ENCODE assay signal across 9 cellular contexts in the genomic region with DNA sequence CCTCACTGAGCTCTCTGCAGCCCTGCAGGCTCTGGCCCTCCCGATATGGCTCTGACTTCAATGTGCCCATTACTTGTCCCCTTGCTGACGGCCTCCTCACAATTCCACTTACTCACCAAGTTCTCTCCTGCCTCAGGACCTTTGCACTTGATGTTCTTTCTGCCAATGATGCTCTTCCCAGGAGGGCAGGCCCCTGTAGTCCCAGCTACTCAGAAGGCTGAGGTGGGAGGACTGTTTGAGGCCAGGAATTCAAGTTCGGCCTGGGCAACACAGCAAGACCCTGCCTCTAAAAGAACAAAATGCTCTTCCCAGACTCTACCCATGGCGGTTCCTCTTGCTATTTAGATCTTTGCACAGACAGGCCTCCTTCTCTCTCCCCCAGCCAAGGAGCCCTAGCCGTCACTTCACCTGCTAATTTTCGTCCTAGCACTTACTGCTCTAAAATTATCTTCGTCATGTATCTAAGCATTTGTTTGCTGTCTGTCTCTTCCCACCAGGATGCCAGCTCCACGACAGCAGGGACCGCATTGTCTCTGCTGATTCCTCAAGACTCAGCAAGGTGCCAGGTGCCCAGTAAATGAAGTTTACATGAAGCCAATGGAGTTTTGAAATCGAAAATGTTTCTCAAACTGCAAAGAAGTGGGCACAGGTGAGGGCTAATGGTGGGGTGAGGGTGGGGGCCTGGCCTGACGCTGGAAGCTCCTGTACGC. TPM values are rescaled to one million over a fixed set of nuclear protein-coding genes. Genes with fewer than 3 reads are reported as not detected.
DNase-seq lines count a peak whose midpoint lies in the region; ATAC-seq, FAIRE-seq and TF ChIP-seq lines count a peak whose summit lies in the region.
"Had no signal": no experiment of that assay in that cellular context is flagged by ENCODE, and none has a peak within 500 bp of the region (broad histone marks: within the 10 kb centered on the region; RNA-seq: fewer than 3 reads in every experiment).

No MANE protein-coding gene starts in this region.

- intact Hi-C loops in activated CD4-positive, alpha-beta T cell treated with anti-CD3 and anti-CD28 coated beads for 36 hours (cut with DNase I, micrococcal nuclease): loop anchor here (1.0 to 5.0 kb wide), 13 partner anchors 14 to 407 kb away; a partner anchor contains a TSS
- intact Hi-C loops in activated CD4-positive, alpha-beta memory T cell treated with anti-CD3 and anti-CD28 coated beads for 36 hours (cut with micrococcal nuclease): loop anchor here (1.0 to 5.0 kb wide), 5 partner anchors 102 to 353 kb away; a partner anchor contains a TSS
- intact Hi-C loops in stomach (cut with DNase I; ENCODE audit: low total_unique reads): loop anchor here (10.0 kb wide), 1 partner anchor 104 kb away; no protein-coding TSS in a partner anchor

- CTCF ChIA-PET in activated CD4-positive, alpha-beta T cell treated with anti-CD3 and anti-CD28 coated beads for 36 hours (lab: Charles Lee): interaction anchor here (0.6 to 1.6 kb wide), 13 partner anchors 11 to 532 kb away, joined by 3 to 12 read pairs (median 4); no protein-coding TSS in a partner anchor
- CTCF ChIA-PET in activated CD4-positive, alpha-beta memory T cell treated with anti-CD3 and anti-CD28 coated beads for 36 hours (lab: Charles Lee): interaction anchor here (0.6 to 3.6 kb wide), 16 partner anchors 8 to 357 kb away, joined by 3 to 21 read pairs (median 4); no protein-coding TSS in a partner anchor

- H3K9me3 Mint-ChIP-seq in activated CD4-positive, alpha-beta T cell treated with anti-CD3 and anti-CD28 coated beads for 36 hours (ENCODE audit: low read depth): no peaks in the 10 kb centered on the region
- no peaks in the 10 kb centered on the region for H3K9me3 Mint-ChIP-seq in activated CD4-positive, alpha-beta memory T cell treated with anti-CD3 and anti-CD28 coated beads for 36 hours

- no peaks in the 10 kb centered on the region for H3K27me3 Mint-ChIP-seq in activated CD4-positive, alpha-beta T cell treated with anti-CD3 and anti-CD28 coated beads for 36 hours
- no peaks in the 10 kb centered on the region for H3K27me3 Mint-ChIP-seq in activated CD4-positive, alpha-beta memory T cell treated with anti-CD3 and anti-CD28 coated beads for 36 hours

- no peak for ATAC-seq in activated CD4-positive, alpha-beta T cell treated with anti-CD3 and anti-CD28 coated beads for 36 hours

- H3K27me3 ChIP-seq in iPS-18a (ENCODE audit: control insufficient read depth, insufficient read depth, low read length) (peaks cover 92% of the 10 kb centered on the region), stomach (no peaks in the 10 kb centered on the region)

- peaks cover 29% of the 10 kb centered on the region for H3K4me1 Mint-ChIP-seq in activated CD4-positive, alpha-beta T cell treated with anti-CD3 and anti-CD28 coated beads for 36 hours
- peaks cover 27% of the 10 kb centered on the region for H3K4me1 Mint-ChIP-seq in activated CD4-positive, alpha-beta memory T cell treated with anti-CD3 and anti-CD28 coated beads for 36 hours (ENCODE audit: low read depth)

- H3K9me3 ChIP-seq in iPS-18a (ENCODE audit: control insufficient read depth, low read depth, low read length) (no peaks in the 10 kb centered on the region), stomach (no peaks in the 10 kb centered on the region)

- POLR2A ChIA-PET in activated CD4-positive, alpha-beta T cell treated with anti-CD3 and anti-CD28 coated beads for 36 hours (lab: Charles Lee): interaction anchor here (0.5 kb wide), 1 partner anchor 447 kb away, joined by 4 read pairs; no protein-coding TSS in a partner anchor
- POLR2A ChIA-PET in activated CD4-positive, alpha-beta memory T cell treated with anti-CD3 and anti-CD28 coated beads for 36 hours (lab: Charles Lee): no interaction called here

- no peak overlapping the region for H3K9ac ChIP-seq in iPS-18a (ENCODE audit: low read length)

- H3K27ac Mint-ChIP-seq in activated CD4-positive, alpha-beta T cell treated with anti-CD3 and anti-CD28 coated beads for 36 hours: no peak overlapping the region
- H3K27ac Mint-ChIP-seq in activated CD4-positive, alpha-beta memory T cell treated with anti-CD3 and anti-CD28 coated beads for 36 hours: no peak overlapping the region

- H3K36me3 ChIP-seq in iPS-18a (ENCODE audit: control insufficient read depth, low read depth, low read length): no peaks in the 10 kb centered on the region
- H3K36me3 ChIP-seq in stomach: no peaks in the 10 kb centered on the region

- no peak for FAIRE-seq in frontal cortex (lab: Jason Lieb, UNC)
- FAIRE-seq: endometrium had no signal

- DNase-seq in activated CD4-positive, alpha-beta T cell treated with anti-CD3 and anti-CD28 coated beads for 36 hours: no peak
- DNase-seq in activated CD4-positive, alpha-beta T cell treated with anti-CD3 and anti-CD28 coated beads, Interleukin-2, amount 50 U/mL, for 4 hours: no peak
- no peak for DNase-seq in activated CD4-positive, alpha-beta memory T cell treated with anti-CD3 and anti-CD28 coated beads for 36 hours
- DNase-seq in stomach: no peak
- no peak for DNase-seq in frontal cortex (ENCODE audit: low spot score in 2 of 2)
- no peak for DNase-seq in SHP77 (lab: John Stamatoyannopoulos, UW)
- no peak for DNase-seq in SW 1271 (lab: John Stamatoyannopoulos, UW)

- peak in 2 of 7 experiments; percentile 41 to 44 for TF ChIP-seq CTCF in stomach (IDR thresholded peaks at IDR 0.05)

- TF ChIP-seq POLR2A in stomach (IDR thresholded peaks at IDR 0.05): no peak

- H3K27ac ChIP-seq in iPS-18a (ENCODE audit: low read length): no peak overlapping the region
- peak overlapping the region; percentile 39 to 97 (median 94) for H3K27ac ChIP-seq in stomach

- WGBS in stomach, 5 donors: 47 to 51% (median 48%) methylated on average over 12 of the region's 12 CpGs

- TF ChIP-seq EP300 in stomach (IDR thresholded peaks at IDR 0.05): no peak

- H3K4me3 Mint-ChIP-seq in activated CD4-positive, alpha-beta T cell treated with anti-CD3 and anti-CD28 coated beads for 36 hours: peak overlapping the region; percentile 61
- H3K4me3 Mint-ChIP-seq in activated CD4-positive, alpha-beta memory T cell treated with anti-CD3 and anti-CD28 coated beads for 36 hours: peak overlapping the region; percentile 20

- H3K4me1 ChIP-seq in iPS-18a (ENCODE audit: control insufficient read depth, low read depth, low read length) (peaks cover 10% of the 10 kb centered on the region), stomach (peaks cover 25 to 33% (median 32%) of the 10 kb centered on the region in 4 donors)

- H3K36me3 Mint-ChIP-seq in activated CD4-positive, alpha-beta T cell treated with anti-CD3 and anti-CD28 coated beads for 36 hours (ENCODE audit: low read depth): no peaks in the 10 kb centered on the region
- no peaks in the 10 kb centered on the region for H3K36me3 Mint-ChIP-seq in activated CD4-positive, alpha-beta memory T cell treated with anti-CD3 and anti-CD28 coated beads for 36 hours

- H3K4me3 ChIP-seq in iPS-18a (ENCODE audit: low read length) (peak overlapping the region; percentile 26), stomach (peak overlapping the region; percentile 75 to 81 (median 80))

RNA-seq across cellular contexts. Expression of a gene that starts 0.6 kb away (rescaled TPM):
- 10 to 100 TPM; 13.6 to 16.4 TPM for total RNA-seq in activated CD4-positive, alpha-beta T cell treated with anti-CD3 and anti-CD28 coated beads for 36 hours
- 10 to 100 TPM; 10.5 to 11.0 TPM for total RNA-seq in activated CD4-positive, alpha-beta memory T cell treated with anti-CD3 and anti-CD28 coated beads for 36 hours
- total RNA-seq in stomach: 10 to 100 TPM; 19.1 to 94.5 (median 46.9) TPM
- 10 to 100 TPM in 2 of 3 donors, 1 to 10 TPM in 1; 4.6 to 12.5 (median 12.0) TPM for polyA plus RNA-seq in stomach
- total RNA-seq in frontal cortex: 16.7 TPM
